ENCODE assay signal across 12 cellular contexts in the genomic region with DNA sequence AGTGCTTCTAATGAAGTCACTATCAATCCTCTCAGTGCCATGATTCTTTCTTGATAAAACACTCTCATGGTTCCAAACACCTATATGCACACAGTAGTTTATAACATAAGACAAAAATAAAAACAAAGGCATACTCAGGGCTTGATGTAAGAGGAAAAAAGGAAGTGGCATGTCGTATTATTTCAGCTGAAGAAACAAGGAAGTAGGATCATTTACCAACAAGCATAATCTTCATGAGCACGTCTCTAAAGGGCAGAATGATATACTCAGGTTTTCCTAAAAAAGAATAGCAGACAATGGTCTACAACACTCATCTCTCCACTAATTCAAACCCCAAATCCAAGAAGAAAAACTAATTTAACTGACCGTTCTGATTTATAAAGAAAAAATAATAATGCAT. TPM values are rescaled to one million over a fixed set of nuclear protein-coding genes. Genes with fewer than 3 reads are reported as not detected.
DNase-seq lines count a peak whose midpoint lies in the region; ATAC-seq, FAIRE-seq and TF ChIP-seq lines count a peak whose summit lies in the region.
"Had no signal": no experiment of that assay in that cellular context is flagged by ENCODE, and none has a peak within 500 bp of the region (broad histone marks: within the 10 kb centered on the region; RNA-seq: fewer than 3 reads in every experiment).

No MANE protein-coding gene starts in this region.

- H3K9me3 ChIP-seq in Peyer's patch (no peaks in the 10 kb centered on the region), esophagus squamous epithelium (no peaks in the 10 kb centered on the region)
- H3K9me3 ChIP-seq: testis had no signal

- H3K36me3 ChIP-seq in Peyer's patch = peaks cover 0 to 6% (median 0%) of the 10 kb centered on the region in 3 donors
- H3K36me3 ChIP-seq in esophagus squamous epithelium = peaks cover 0 to 27% (median 0%) of the 10 kb centered on the region in 3 donors

- H3K4me3 ChIP-seq in Peyer's patch (no peak overlapping the region), esophagus squamous epithelium (no peak overlapping the region)
- H3K4me3 ChIP-seq: testis had no signal

- intact Hi-C loops in esophagus squamous epithelium (cut with DNase I) = no loop called here

- WGBS in esophagus squamous epithelium, 2 donors = 33 to 40% methylated on average over 3 of the region's 3 CpGs

- ATAC-seq in GM19023 (IDR thresholded peaks at IDR 0.05; ENCODE audit: unreplicated experiment) (no peak), GM19455 (IDR thresholded peaks at IDR 0.05; ENCODE audit: unreplicated experiment) (no peak)

- no peak for TF ChIP-seq CTCF in Peyer's patch (IDR thresholded peaks at IDR 0.05)
- no peak for TF ChIP-seq CTCF in esophagus squamous epithelium (IDR thresholded peaks at IDR 0.05)

- peak; percentile 9 for FAIRE-seq in GM18507 (lab: Jason Lieb, UNC)
- FAIRE-seq: D721Med had no signal

- no peaks in the 10 kb centered on the region for H3K27me3 ChIP-seq in Peyer's patch
- H3K27me3 ChIP-seq in esophagus squamous epithelium = no peaks in the 10 kb centered on the region
- H3K27me3 ChIP-seq: testis had no signal

- peak overlapping the region in 3 of 4 donors; percentile 8 to 53 (median 21) for H3K27ac ChIP-seq in Peyer's patch
- H3K27ac ChIP-seq in esophagus squamous epithelium = peak overlapping the region in 3 of 4 donors; percentile 7 to 39 (median 35)
- H3K27ac ChIP-seq: testis had no signal

- H3K4me1 ChIP-seq in Peyer's patch (peaks cover 0 to 28% (median 2%) of the 10 kb centered on the region in 4 donors), esophagus squamous epithelium (peaks cover 0 to 45% (median 10%) of the 10 kb centered on the region in 3 donors)
- H3K4me1 ChIP-seq: testis had no signal

- TF ChIP-seq POLR2A in Peyer's patch (IDR thresholded peaks at IDR 0.05) (no peak), esophagus squamous epithelium (IDR thresholded peaks at IDR 0.05) (no peak)

- DNase-seq in GM18507 (ENCODE audit: extremely low spot score, insufficient read length, low read depth) (no peak), Peyer's patch (no peak), esophagus squamous epithelium (lab: John Stamatoyannopoulos, UW) (no peak), pons (ENCODE audit: low spot score) (peak; percentile 46), NCI-H128 (lab: John Stamatoyannopoulos, UW; ENCODE audit: unreplicated experiment) (no peak), DMS153 treated with DMSO at 0.1 percent for 48 hours (lab: John Stamatoyannopoulos, UW; ENCODE audit: unreplicated experiment) (no peak)
- DNase-seq: central memory CD4-positive, alpha-beta T cell; NCI-H187; testis had no signal

RNA-seq across cellular contexts. Expression of gene NUMB, which starts 33.9 kb away (rescaled TPM):
- total RNA-seq in Peyer's patch (100 to 1,000 TPM; 105 to 125 (median 117) TPM), esophagus squamous epithelium (10 to 100 TPM; 27.7 to 52.8 (median 34.2) TPM)
